ENCODE assay signal across 1 cellular context in genomic region chr17:55444471-55445441, GRCh38.
TF ChIP-seq lines count a peak whose summit lies in the region.

No MANE protein-coding gene starts in this region.

TF ChIP-seq in GM12878, 131 proteins besides CTCF, POLR2A, EP300 and RAD21 (continued from another document):
- TF ChIP-seq, protein P1, sequence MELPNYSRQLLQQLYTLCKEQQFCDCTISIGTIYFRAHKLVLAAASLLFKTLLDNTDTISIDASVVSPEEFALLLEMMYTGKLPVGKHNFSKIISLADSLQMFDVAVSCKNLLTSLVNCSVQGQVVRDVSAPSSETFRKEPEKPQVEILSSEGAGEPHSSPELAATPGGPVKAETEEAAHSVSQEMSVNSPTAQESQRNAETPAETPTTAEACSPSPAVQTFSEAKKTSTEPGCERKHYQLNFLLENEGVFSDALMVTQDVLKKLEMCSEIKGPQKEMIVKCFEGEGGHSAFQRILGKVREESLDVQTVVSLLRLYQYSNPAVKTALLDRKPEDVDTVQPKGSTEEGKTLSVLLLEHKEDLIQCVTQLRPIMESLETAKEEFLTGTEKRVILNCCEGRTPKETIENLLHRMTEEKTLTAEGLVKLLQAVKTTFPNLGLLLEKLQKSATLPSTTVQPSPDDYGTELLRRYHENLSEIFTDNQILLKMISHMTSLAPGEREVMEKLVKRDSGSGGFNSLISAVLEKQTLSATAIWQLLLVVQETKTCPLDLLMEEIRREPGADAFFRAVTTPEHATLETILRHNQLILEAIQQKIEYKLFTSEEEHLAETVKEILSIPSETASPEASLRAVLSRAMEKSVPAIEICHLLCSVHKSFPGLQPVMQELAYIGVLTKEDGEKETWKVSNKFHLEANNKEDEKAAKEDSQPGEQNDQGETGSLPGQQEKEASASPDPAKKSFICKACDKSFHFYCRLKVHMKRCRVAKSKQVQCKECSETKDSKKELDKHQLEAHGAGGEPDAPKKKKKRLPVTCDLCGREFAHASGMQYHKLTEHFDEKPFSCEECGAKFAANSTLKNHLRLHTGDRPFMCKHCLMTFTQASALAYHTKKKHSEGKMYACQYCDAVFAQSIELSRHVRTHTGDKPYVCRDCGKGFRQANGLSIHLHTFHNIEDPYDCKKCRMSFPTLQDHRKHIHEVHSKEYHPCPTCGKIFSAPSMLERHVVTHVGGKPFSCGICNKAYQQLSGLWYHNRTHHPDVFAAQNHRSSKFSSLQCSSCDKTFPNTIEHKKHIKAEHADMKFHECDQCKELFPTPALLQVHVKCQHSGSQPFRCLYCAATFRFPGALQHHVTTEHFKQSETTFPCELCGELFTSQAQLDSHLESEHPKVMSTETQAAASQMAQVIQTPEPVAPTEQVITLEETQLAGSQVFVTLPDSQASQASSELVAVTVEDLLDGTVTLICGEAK (IDR thresholded peaks at IDR 0.05; ENCODE audit: borderline replicate concordance), result no peak
- 0 out of 2 replicates have a peak, but pooled peaks have one; percentile 4 for TF ChIP-seq MEF2A (IDR thresholded peaks at IDR 0.05; ENCODE audit: insufficient read depth, low read depth, low read length)
- no peak for TF ChIP-seq IRF5 (IDR thresholded peaks at IDR 0.05; ENCODE audit: borderline replicate concordance)
- no peak for TF ChIP-seq CEBPZ (IDR thresholded peaks at IDR 0.05; ENCODE audit: low read depth, low read length)
- TF ChIP-seq CEBPB (IDR thresholded peaks at IDR 0.05; ENCODE audit: borderline replicate concordance in 1 of 2, low read depth in 2 of 2, low read length in 2 of 2), result no peak
- no peak for TF ChIP-seq SUPT20H (IDR thresholded peaks at IDR 0.05; ENCODE audit: borderline replicate concordance, control insufficient read depth, low read depth, low read length)
- TF ChIP-seq CBX3 (IDR thresholded peaks at IDR 0.05; ENCODE audit: borderline replicate concordance, low read depth), result no peak
- peak; percentile 66 for TF ChIP-seq NR2F1 (conservative IDR thresholded peaks at IDR 0.05)
- TF ChIP-seq SUZ12 (IDR thresholded peaks at IDR 0.05; ENCODE audit: unreplicated experiment), result no peak
- no peak for TF ChIP-seq HDAC2 (IDR thresholded peaks at IDR 0.05)
- TF ChIP-seq REST (IDR thresholded peaks at IDR 0.05; ENCODE audit: low read depth, low read length), result no peak
- 0 out of 4 replicates have a peak, but pooled peaks of 1 of the 2 experiments have one; percentile 32 for TF ChIP-seq SRF (IDR thresholded peaks at IDR 0.05; ENCODE audit: low read depth in 2 of 2, low read length in 2 of 2)
- no peak for TF ChIP-seq POLR2AphosphoS5 (IDR thresholded peaks at IDR 0.05; ENCODE audit: low read length)
- no peak for TF ChIP-seq TARDBP (IDR thresholded peaks at IDR 0.05; ENCODE audit: borderline replicate concordance)
- no peak for TF ChIP-seq ZNF274 (IDR thresholded peaks at IDR 0.05; ENCODE audit: insufficient read depth, insufficient read length)
- TF ChIP-seq YY1 (IDR thresholded peaks at IDR 0.05; ENCODE audit: low read depth, low read length), result no peak
- TF ChIP-seq SIN3A (IDR thresholded peaks at IDR 0.05; ENCODE audit: low read depth, low read length), result no peak
- peak; percentile 83 to 88 for TF ChIP-seq IKZF2 (IDR thresholded peaks at IDR 0.05)
- TF ChIP-seq BRCA1 (IDR thresholded peaks at IDR 0.05; ENCODE audit: low read depth, low read length), result no peak
- TF ChIP-seq STAT1 (conservative IDR thresholded peaks at IDR 0.05), result no peak
TF ChIP-seq in GM12878: peak in this region for 24.
